17 cellular contexts compared by ENCODE assay signal in the genomic region with DNA sequence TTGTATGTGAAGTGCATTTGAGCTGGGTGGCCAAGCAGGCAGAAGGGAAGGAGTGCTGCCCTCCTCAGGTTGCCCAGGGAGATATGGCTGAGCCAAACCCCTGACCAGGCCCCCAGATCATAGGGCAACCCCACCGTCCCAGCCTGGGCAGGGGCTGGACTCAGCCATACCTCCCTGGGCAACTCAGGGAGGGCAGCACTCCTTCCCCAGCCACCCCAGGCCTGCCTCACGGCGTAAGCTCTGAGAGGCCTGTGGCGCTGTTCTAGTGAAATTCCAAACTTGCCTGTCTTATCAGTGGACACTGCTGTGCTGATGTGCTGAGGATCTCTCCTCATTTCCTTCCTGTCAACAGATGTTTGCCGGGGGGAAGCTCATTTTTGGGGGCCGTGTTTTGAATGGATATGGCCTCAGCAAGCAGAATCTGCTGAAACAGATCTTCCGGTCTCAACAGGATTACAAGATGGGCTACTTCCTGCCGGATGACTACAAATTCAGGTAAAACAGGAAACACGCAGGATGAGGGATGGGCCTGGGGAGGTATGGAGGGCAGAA. TPM values are rescaled to one million over a fixed set of nuclear protein-coding genes. Genes with fewer than 3 reads are reported as not detected.
A peak's percentile ranks its signal among the peaks of the same experiment; 100 is the strongest.
DNase-seq lines count a peak whose midpoint lies in the region; ATAC-seq and TF ChIP-seq lines count a peak whose summit lies in the region.
"Had no signal": no experiment of that assay in that cellular context is flagged by ENCODE, and none has a peak within 500 bp of the region (broad histone marks: within the 10 kb centered on the region; RNA-seq: fewer than 3 reads in every experiment).

No MANE protein-coding gene starts in this region.

- no peak for ATAC-seq in activated naive CD8-positive, alpha-beta T cell treated with anti-CD3 and anti-CD28 coated beads, Interleukin-2, amount 50 U/mL, for 24 hours
- ATAC-seq in Panc1: peak; percentile 67; the same call in 1 of the 2 replicates
- ATAC-seq in foreskin keratinocyte: no peak
- ATAC-seq in esophagus mucosa: no peak
- ATAC-seq: gastrocnemius medialis, Right ventricle myocardium inferior had no signal

- H3K4me3 ChIP-seq in Panc1 (ENCODE audit: low read depth in 2 of 2, low read length in 2 of 2) (no peak overlapping the region), GM23248 (no peak overlapping the region), right atrium auricular region (no peak overlapping the region)
- H3K4me3 ChIP-seq: cardiac muscle cell, gastrocnemius medialis had no signal

- H3K4me1 ChIP-seq in Panc1 (ENCODE audit: control insufficient read depth, insufficient read depth, low read length) (no peaks in the 10 kb centered on the region), foreskin keratinocyte (no peaks in the 10 kb centered on the region), GM23248 (ENCODE audit: insufficient read depth) (no peaks in the 10 kb centered on the region), right atrium auricular region (no peaks in the 10 kb centered on the region)
- H3K4me1 ChIP-seq: gastrocnemius medialis had no signal

- no peaks in the 10 kb centered on the region for H3K9me2 ChIP-seq in GM23248 (ENCODE audit: insufficient read depth)

- no peak overlapping the region for H3K4me3 Mint-ChIP-seq in activated naive CD8-positive, alpha-beta T cell treated with anti-CD3 and anti-CD28 coated beads for 36 hours
- no peak overlapping the region for H3K4me3 Mint-ChIP-seq in activated naive CD8-positive, alpha-beta T cell treated with anti-CD3 and anti-CD28 coated beads, Interleukin-2, amount 50 U/mL, for 24 hours

- POLR2A ChIA-PET in Panc1 (lab: Charles Lee): no interaction called here

- 62 to 65% methylated on average over 9 of the region's 9 CpGs for WGBS in GM23248 (ENCODE audit: low coverage in 1 of 2, low lambda C conversion rate in 2 of 2, missing lambda C conversion rate in 2 of 2), 2 experiments

- H3K9me3 Mint-ChIP-seq in activated naive CD8-positive, alpha-beta T cell treated with anti-CD3 and anti-CD28 coated beads for 36 hours: no peaks in the 10 kb centered on the region
- H3K9me3 Mint-ChIP-seq in activated naive CD8-positive, alpha-beta T cell treated with anti-CD3 and anti-CD28 coated beads, Interleukin-2, amount 50 U/mL, for 24 hours: no peaks in the 10 kb centered on the region

- H3K36me3 ChIP-seq in Panc1 (ENCODE audit: control insufficient read depth, insufficient read depth, low read length) (no peaks in the 10 kb centered on the region), GM23248 (ENCODE audit: low read depth) (no peaks in the 10 kb centered on the region), right atrium auricular region (no peaks in the 10 kb centered on the region)
- H3K36me3 ChIP-seq: cardiac muscle cell, gastrocnemius medialis had no signal

- no peak overlapping the region for H3K27ac ChIP-seq in Panc1 (ENCODE audit: low read length)
- H3K27ac ChIP-seq in foreskin keratinocyte: no peak overlapping the region
- no peak overlapping the region for H3K27ac ChIP-seq in GM23248
- no peak overlapping the region for H3K27ac ChIP-seq in right atrium auricular region
- H3K27ac ChIP-seq: cardiac muscle cell, gastrocnemius medialis had no signal

- intact Hi-C loops in Panc1 (cut with micrococcal nuclease; ENCODE audit: unreplicated experiment): no loop called here

- no peaks in the 10 kb centered on the region for H4K20me1 ChIP-seq in GM23248 (ENCODE audit: insufficient read depth)

- no peak for DNase-seq in activated naive CD8-positive, alpha-beta T cell treated with anti-CD3 and anti-CD28 coated beads for 36 hours
- no peak for DNase-seq in activated naive CD8-positive, alpha-beta T cell treated with anti-CD3 and anti-CD28 coated beads, Interleukin-2, amount 50 U/mL, for 24 hours
- DNase-seq in Panc1 (ENCODE audit: low read depth, low spot score) (no peak), foreskin keratinocyte (no peak), NCI-H1092 (lab: John Stamatoyannopoulos, UW) (no peak), GM23248 (no peak), right atrium auricular region (ENCODE audit: low spot score) (no peak)
- DNase-seq: activated naive CD4-positive, alpha-beta T cell treated with anti-CD3 and anti-CD28 coated beads, Interleukin-2, amount 50 U/mL, for 16 hours; gastrocnemius medialis; midbrain; NCI-H748 treated with DMSO at 0.1 percent for 48 hours; small intestine; T-helper 9 cell had no signal

- no peak overlapping the region for H3K4me2 ChIP-seq in GM23248 (ENCODE audit: unreplicated experiment)

- H2AFZ ChIP-seq in GM23248: no peak overlapping the region

- no TSS peak for BruUV-seq in Panc1 (replicated peaks; lab: Mats Ljungman, UMichigan)

- H3K27ac Mint-ChIP-seq in activated naive CD8-positive, alpha-beta T cell treated with anti-CD3 and anti-CD28 coated beads for 36 hours: peak overlapping the region; percentile 46
- H3K27ac Mint-ChIP-seq in activated naive CD8-positive, alpha-beta T cell treated with anti-CD3 and anti-CD28 coated beads, Interleukin-2, amount 50 U/mL, for 24 hours: no peak overlapping the region

- peaks cover 4% of the 10 kb centered on the region for H3K4me1 Mint-ChIP-seq in activated naive CD8-positive, alpha-beta T cell treated with anti-CD3 and anti-CD28 coated beads for 36 hours
- no peaks in the 10 kb centered on the region for H3K4me1 Mint-ChIP-seq in activated naive CD8-positive, alpha-beta T cell treated with anti-CD3 and anti-CD28 coated beads, Interleukin-2, amount 50 U/mL, for 24 hours

- TF ChIP-seq CTCF in Panc1 (IDR thresholded peaks at IDR 0.05) (no peak), foreskin keratinocyte (conservative IDR thresholded peaks at IDR 0.05) (peak; percentile 9), right atrium auricular region (IDR thresholded peaks at IDR 0.05) (no peak)

- H3K9ac ChIP-seq in GM23248: no peak overlapping the region

- H3K27me3 Mint-ChIP-seq in activated naive CD8-positive, alpha-beta T cell treated with anti-CD3 and anti-CD28 coated beads for 36 hours: no peaks in the 10 kb centered on the region
- H3K27me3 Mint-ChIP-seq in activated naive CD8-positive, alpha-beta T cell treated with anti-CD3 and anti-CD28 coated beads, Interleukin-2, amount 50 U/mL, for 24 hours: no peaks in the 10 kb centered on the region

- in situ Hi-C loops in Panc1 (cut with HindIII; ENCODE audit: low pct_unique_long_range_greater_than_20kb, low sequenced_read_pairs): no loop called here
- in situ Hi-C loops in GM23248 (cut with MboI): no loop called here

- no peaks in the 10 kb centered on the region for H3K27me3 ChIP-seq in Panc1 (ENCODE audit: control insufficient read depth, insufficient read depth, low read length)
- peaks cover 3% of the 10 kb centered on the region for H3K27me3 ChIP-seq in foreskin keratinocyte
- 0 out of 2 replicates have a peak, but pooled peaks cover 3% of the 10 kb centered on the region for H3K27me3 ChIP-seq in GM23248 (replicated peaks; ENCODE audit: insufficient read depth)
- no peaks in the 10 kb centered on the region for H3K27me3 ChIP-seq in right atrium auricular region
- H3K27me3 ChIP-seq: cardiac muscle cell, gastrocnemius medialis had no signal

- no peaks in the 10 kb centered on the region for H3F3A ChIP-seq in GM23248 (ENCODE audit: insufficient read depth)

- CTCF ChIA-PET in Panc1 (lab: Charles Lee): interaction anchor here (0.7 kb wide), 1 partner anchor 152 kb away, joined by 7 read pairs; no protein-coding TSS in a partner anchor

- H3K9me3 ChIP-seq in Panc1 (ENCODE audit: control insufficient read depth, insufficient read depth, low read depth, low read length): no peaks in the 10 kb centered on the region
- no peaks in the 10 kb centered on the region for H3K9me3 ChIP-seq in GM23248 (ENCODE audit: low read depth)
- H3K9me3 ChIP-seq in right atrium auricular region: no peaks in the 10 kb centered on the region
- H3K9me3 ChIP-seq: gastrocnemius medialis had no signal

- H3K79me2 ChIP-seq in GM23248 (ENCODE audit: insufficient read depth): no peaks in the 10 kb centered on the region

- no peaks in the 10 kb centered on the region for H3K36me3 Mint-ChIP-seq in activated naive CD8-positive, alpha-beta T cell treated with anti-CD3 and anti-CD28 coated beads for 36 hours
- no peaks in the 10 kb centered on the region for H3K36me3 Mint-ChIP-seq in activated naive CD8-positive, alpha-beta T cell treated with anti-CD3 and anti-CD28 coated beads, Interleukin-2, amount 50 U/mL, for 24 hours (ENCODE audit: low read depth)

RNA-seq across cellular contexts. Expression of a gene that starts 57.6 kb away (rescaled TPM):
- total RNA-seq in activated naive CD8-positive, alpha-beta T cell treated with anti-CD3 and anti-CD28 coated beads for 36 hours: under 1 TPM; 0.22 to 0.27 TPM
- total RNA-seq in Panc1 (2021; ENCODE audit: unreplicated experiment): 0.77 TPM
- 0.16 TPM for polyA plus RNA-seq in Panc1 (2012; ENCODE audit: insufficient read length)
- not detected in 2 replicates for total RNA-seq in foreskin keratinocyte
- polyA plus RNA-seq in foreskin keratinocyte: not detected in 2 replicates
- total RNA-seq in GM23248 (2014; rRNA removed; shearing (Covaris generic)): not detected in 2 replicates
- not detected in 2 replicates for polyA plus RNA-seq in GM23248 (2016; fragmentation: Nextera tagmentation; extraction: Ambion mirVana)
- 10 to 100 TPM in 1 of 2 donors, 1 to 10 TPM in 1; 9.6 to 18.8 TPM for total RNA-seq in right atrium auricular region
- total RNA-seq in esophagus mucosa: 2.5 TPM
- total RNA-seq: HT1080 had no signal
